1 cellular context compared by ENCODE assay signal in genomic region chr1:69506310-69506709, GRCh38.
TF ChIP-seq lines count a peak whose summit lies in the region.

No MANE protein-coding gene starts in this region.

TF ChIP-seq in HepG2, 621 proteins besides CTCF, POLR2A, EP300 and RAD21:
- TF ChIP-seq ZBTB2 (CRISPR knock-in tag; IDR thresholded peaks at IDR 0.05; ENCODE audit: low read depth) (no peak), MAFK (conservative IDR thresholded peaks at IDR 0.05 in 1 of 2, IDR thresholded peaks at IDR 0.05 in 1 of 2; ENCODE audit: low read length in 2 of 2) (peak; percentile 85 to 92), MAFF (IDR thresholded peaks at IDR 0.05; ENCODE audit: low read depth, low read length) (peak; percentile 91)
